Comparison of ENCODE assay signal across 10 cellular contexts in genomic region chr15:63510548-63510940, GRCh38. TPM values are rescaled to one million over a fixed set of nuclear protein-coding genes. Genes with fewer than 3 reads are reported as not detected.
DNase-seq lines count a peak whose midpoint lies in the region; ATAC-seq and TF ChIP-seq lines count a peak whose summit lies in the region.
"Had no signal": no experiment of that assay in that cellular context is flagged by ENCODE, and none has a peak within 500 bp of the region (broad histone marks: within the 10 kb centered on the region; RNA-seq: fewer than 3 reads in every experiment).

No MANE protein-coding gene starts in this region.

- TF ChIP-seq CTCF in SK-N-SH (IDR thresholded peaks at IDR 0.05): no peak
- no peak for TF ChIP-seq CTCF in stomach (IDR thresholded peaks at IDR 0.05)

- no peak for TF ChIP-seq RAD21 in SK-N-SH (IDR thresholded peaks at IDR 0.05; ENCODE audit: low read length)

- TF ChIP-seq POLR2A in stomach (IDR thresholded peaks at IDR 0.05): no peak

- peak; percentile 14 for ATAC-seq in effector memory CD8-positive, alpha-beta T cell (replicated peaks)
- ATAC-seq in GM19395 (IDR thresholded peaks at IDR 0.05; ENCODE audit: unreplicated experiment) (no peak), GM18519 (IDR thresholded peaks at IDR 0.05; ENCODE audit: low FRiP score, unreplicated experiment) (no peak)
- ATAC-seq: left colon had no signal

- peak overlapping the region; percentile 23 for H3K4me3 Mint-ChIP-seq in activated CD4-positive, alpha-beta T cell treated with anti-CD3 and anti-CD28 coated beads, Interleukin-2, amount 10 ng/mL, durations not matched to agents 7 days and 5 days
- peak overlapping the region; percentile 31 to 69 for H3K4me3 Mint-ChIP-seq in effector memory CD8-positive, alpha-beta T cell

- H3K4me3 ChIP-seq in SK-N-SH (ENCODE audit: low read depth in 2 of 2, low read length in 1 of 2) (0 out of 4 replicates have a peak overlapping the region, but pooled peaks of 1 of the 2 experiments have one; percentile 9), stomach (no peak overlapping the region)

- WGBS in SK-N-SH (ENCODE audit: low lambda C conversion rate): 12% methylated on average over 1 of the region's 1 CpG
- WGBS in stomach, 5 donors: 34 to 59% (median 49%) methylated on average over 1 of the region's 1 CpG

- H3K79me2 ChIP-seq in SK-N-SH (ENCODE audit: insufficient read depth): peaks cover 98% of the 10 kb centered on the region

- H3K9me2 ChIP-seq in SK-N-SH: no peaks in the 10 kb centered on the region

- no peaks in the 10 kb centered on the region for H3K27me3 Mint-ChIP-seq in activated CD4-positive, alpha-beta T cell treated with anti-CD3 and anti-CD28 coated beads, Interleukin-2, amount 10 ng/mL, durations not matched to agents 7 days and 5 days
- no peaks in the 10 kb centered on the region for H3K27me3 Mint-ChIP-seq in effector memory CD8-positive, alpha-beta T cell

- H3K9me3 ChIP-seq in SK-N-SH: no peaks in the 10 kb centered on the region
- no peaks in the 10 kb centered on the region for H3K9me3 ChIP-seq in stomach

- DNase-seq in activated CD4-positive, alpha-beta T cell treated with anti-CD3 and anti-CD28 coated beads, Interleukin-2, amount 10 ng/mL, durations not matched to agents 7 days and 5 days: no peak
- no peak for DNase-seq in activated CD4-positive, alpha-beta T cell treated with anti-CD3 and anti-CD28 coated beads for 1 hour
- DNase-seq in SK-N-SH (no peak), stomach (no peak), NK-92 (lab: John Stamatoyannopoulos, UW; ENCODE audit: unreplicated experiment) (no peak)
- no peak for DNase-seq in effector memory CD8-positive, alpha-beta T cell
- DNase-seq: left colon, NCI-H2081 treated with DMSO at 0.1 percent for 48 hours had no signal

- H3K4me2 ChIP-seq in SK-N-SH: peak overlapping the region; percentile 48; the same call in 1 of the 2 replicates

- H3F3A ChIP-seq in SK-N-SH (replicated peaks; ENCODE audit: insufficient read depth): peaks cover 26% of the 10 kb centered on the region

- H3K27ac Mint-ChIP-seq in activated CD4-positive, alpha-beta T cell treated with anti-CD3 and anti-CD28 coated beads, Interleukin-2, amount 10 ng/mL, durations not matched to agents 7 days and 5 days: peak overlapping the region; percentile 32
- peak overlapping the region; percentile 49 to 79 for H3K27ac Mint-ChIP-seq in effector memory CD8-positive, alpha-beta T cell

- H3K9ac ChIP-seq in SK-N-SH: no peak overlapping the region

- intact Hi-C loops in stomach (cut with DNase I; ENCODE audit: low total_unique reads): no loop called here

- H3K9me3 Mint-ChIP-seq in activated CD4-positive, alpha-beta T cell treated with anti-CD3 and anti-CD28 coated beads, Interleukin-2, amount 10 ng/mL, durations not matched to agents 7 days and 5 days: no peaks in the 10 kb centered on the region
- no peaks in the 10 kb centered on the region for H3K9me3 Mint-ChIP-seq in effector memory CD8-positive, alpha-beta T cell

- H3K36me3 Mint-ChIP-seq in activated CD4-positive, alpha-beta T cell treated with anti-CD3 and anti-CD28 coated beads, Interleukin-2, amount 10 ng/mL, durations not matched to agents 7 days and 5 days (ENCODE audit: low read depth): peaks cover 11% of the 10 kb centered on the region
- H3K36me3 Mint-ChIP-seq in effector memory CD8-positive, alpha-beta T cell (ENCODE audit: insufficient read depth): peaks cover 14% of the 10 kb centered on the region

- H3K36me3 ChIP-seq in SK-N-SH (replicated peaks in 1 of 2; ENCODE audit: control insufficient read depth in 1 of 2, insufficient read depth in 2 of 2, low read length in 1 of 2) (no peaks in the 10 kb centered on the region), stomach (no peaks in the 10 kb centered on the region)

- H3K4me1 ChIP-seq in SK-N-SH (ENCODE audit: control insufficient read depth in 1 of 2, insufficient read depth in 2 of 2, low read depth in 1 of 2, low read length in 1 of 2) (peaks cover 27 to 52% of the 10 kb centered on the region in 2 experiments; a peak in 3 of 4 replicates), stomach (peaks cover 69 to 98% (median 86%) of the 10 kb centered on the region in 4 donors)

- H3K27ac ChIP-seq in SK-N-SH (ENCODE audit: low read depth in 2 of 2, low read length in 1 of 2) (peak overlapping the region in 1 of 2 experiments; percentile 77; a peak in 2 of 4 replicates), stomach (peak overlapping the region in 3 of 5 donors; percentile 15 to 58 (median 55))

- H4K20me1 ChIP-seq in SK-N-SH (ENCODE audit: insufficient read depth): peaks cover 61% of the 10 kb centered on the region

- H2AFZ ChIP-seq in SK-N-SH (ENCODE audit: low read depth): no peak overlapping the region

- POLR2A ChIA-PET in activated CD4-positive, alpha-beta T cell treated with anti-CD3 and anti-CD28 coated beads, Interleukin-2, amount 10 ng/mL, durations not matched to agents 7 days and 5 days (lab: Charles Lee): no interaction called here
- POLR2A ChIA-PET in SK-N-SH (lab: Yijun Ruan, JAX): interaction anchor here (0.5 kb wide), 1 partner anchor 37 kb away, joined by 3 read pairs; no protein-coding TSS in a partner anchor

- CTCF ChIA-PET in activated CD4-positive, alpha-beta T cell treated with anti-CD3 and anti-CD28 coated beads, Interleukin-2, amount 10 ng/mL, durations not matched to agents 7 days and 5 days (lab: Charles Lee): interaction anchor here (0.5 to 3.0 kb wide), 7 partner anchors 11 to 635 kb away, joined by 3 to 15 read pairs (median 4); no protein-coding TSS in a partner anchor
- CTCF ChIA-PET in SK-N-SH (lab: Yijun Ruan, JAX): interaction anchor here (0.6 to 1.4 kb wide), 3 partner anchors 44 to 84 kb away, joined by 3 to 4 read pairs (median 3); no protein-coding TSS in a partner anchor

- TF ChIP-seq EP300 in SK-N-SH (IDR thresholded peaks at IDR 0.05; ENCODE audit: borderline replicate concordance in 1 of 2, low read depth in 1 of 2, low read length in 1 of 2): no peak
- TF ChIP-seq EP300 in stomach (IDR thresholded peaks at IDR 0.05): no peak

- H3K4me1 Mint-ChIP-seq in activated CD4-positive, alpha-beta T cell treated with anti-CD3 and anti-CD28 coated beads, Interleukin-2, amount 10 ng/mL, durations not matched to agents 7 days and 5 days: peaks cover 82% of the 10 kb centered on the region
- peaks cover 61 to 82% of the 10 kb centered on the region in 2 donors for H3K4me1 Mint-ChIP-seq in effector memory CD8-positive, alpha-beta T cell (ENCODE audit: low read depth in 2 of 2)

- H3K27me3 ChIP-seq in SK-N-SH (ENCODE audit: insufficient read depth) (no peaks in the 10 kb centered on the region), stomach (no peaks in the 10 kb centered on the region)

TF ChIP-seq in SK-N-SH, 30 proteins besides CTCF, POLR2A, EP300 and RAD21:
- no peak for TF ChIP-seq TEAD4 (IDR thresholded peaks at IDR 0.05; ENCODE audit: borderline replicate concordance, insufficient read depth)

RNA-seq across cellular contexts. Expression of gene USP3, which starts 6.2 kb away (rescaled TPM):
- 10 to 100 TPM; 62.7 to 70.8 TPM for total RNA-seq in activated CD4-positive, alpha-beta T cell treated with anti-CD3 and anti-CD28 coated beads, Interleukin-2, amount 10 ng/mL, durations not matched to agents 7 days and 5 days
- polyA plus RNA-seq in SK-N-SH (2012; rRNA removed) (9.3 and 10.8 TPM in 2 replicates), stomach (10 to 100 TPM; 20.8 to 27.3 (median 25.7) TPM)
- polyA plus RNA-seq in SK-N-SH (2012; cell fraction: cytosol; rRNA removed): 9.3 and 9.6 TPM in 2 replicates
- polyA plus RNA-seq in SK-N-SH (2012; cell fraction: nucleus; rRNA removed): 45.6 and 46.7 TPM in 2 replicates
- 100 to 1,000 TPM in 2 of 5 donors, 10 to 100 TPM in 3; 10.5 to 174 (median 68.7) TPM for total RNA-seq in stomach
